Comparison of ENCODE assay signal across 24 cellular contexts in genomic region chr3:119541547-119541946, GRCh38. TPM values are rescaled to one million over a fixed set of nuclear protein-coding genes. Genes with fewer than 3 reads are reported as not detected.
"Had no signal": no experiment of that assay in that cellular context is flagged by ENCODE, and none has a peak within 500 bp of the region (broad histone marks: within the 10 kb centered on the region; RNA-seq: fewer than 3 reads in every experiment).

No MANE protein-coding gene starts in this region.

- H3K9me3 Mint-ChIP-seq: activated CD4-positive, alpha-beta memory T cell treated with anti-CD3 and anti-CD28 coated beads for 36 hours; activated naive CD8-positive, alpha-beta T cell treated with anti-CD3 and anti-CD28 coated beads, Interleukin-2, amount 10 ng/mL, durations not matched to agents 7 days and 5 days; central memory CD8-positive, alpha-beta T cell; naive thymus-derived CD8-positive, alpha-beta T cell had no signal

- H3K4me3 Mint-ChIP-seq: activated CD4-positive, alpha-beta memory T cell treated with anti-CD3 and anti-CD28 coated beads for 36 hours; activated naive CD8-positive, alpha-beta T cell treated with anti-CD3 and anti-CD28 coated beads, Interleukin-2, amount 10 ng/mL, durations not matched to agents 7 days and 5 days; central memory CD8-positive, alpha-beta T cell; naive thymus-derived CD8-positive, alpha-beta T cell; type B pancreatic cell had no signal

- H3K27me3 Mint-ChIP-seq: activated CD4-positive, alpha-beta memory T cell treated with anti-CD3 and anti-CD28 coated beads for 36 hours; activated naive CD8-positive, alpha-beta T cell treated with anti-CD3 and anti-CD28 coated beads, Interleukin-2, amount 10 ng/mL, durations not matched to agents 7 days and 5 days; central memory CD8-positive, alpha-beta T cell had no signal

- H3K4me1 ChIP-seq: esophagus muscularis mucosa, parathyroid adenoma, suprapubic skin had no signal

- H3K9me3 ChIP-seq: esophagus muscularis mucosa, neutrophil, suprapubic skin had no signal

- ATAC-seq: left lobe of liver; naive thymus-derived CD8-positive, alpha-beta T cell had no signal

- H2AFZ ChIP-seq: hepatocyte, parathyroid adenoma had no signal

- H3K4me3 ChIP-seq: coronary artery, esophagus muscularis mucosa, hepatocyte, suprapubic skin had no signal

- H3K4me1 Mint-ChIP-seq: central memory CD8-positive, alpha-beta T cell had no signal

- DNase-seq: activated CD4-positive, alpha-beta memory T cell treated with anti-CD3 and anti-CD28 coated beads for 36 hours; activated CD4-positive, alpha-beta T cell treated with anti-CD3 and anti-CD28 coated beads for 1 hour; activated CD8-positive, alpha-beta memory T cell treated with anti-CD3 and anti-CD28 coated beads, Interleukin-2, amount 50 U/mL, for 4 hours; activated gamma-delta T cell treated with Interleukin-2 at 50 U/mL for 16 hours; activated naive CD8-positive, alpha-beta T cell treated with anti-CD3 and anti-CD28 coated beads, Interleukin-2, amount 10 ng/mL, durations not matched to agents 7 days and 5 days; activated T-cell treated with anti-CD3 and anti-CD28 coated beads, Interleukin-2, amount 50 U/mL, for 48 hours; anterior cingulate cortex; brain microvascular endothelial cell; islet precursor cell; mammary epithelial cell; naive thymus-derived CD8-positive, alpha-beta T cell; retina; stimulated activated naive CD4-positive, alpha-beta T cell; T-helper 9 cell had no signal

- H3K36me3 ChIP-seq: brain microvascular endothelial cell, esophagus muscularis mucosa, neutrophil, suprapubic skin had no signal

- H3K4me2 ChIP-seq: hepatocyte had no signal

- H3K27me3 ChIP-seq: esophagus muscularis mucosa, hepatocyte, neutrophil, suprapubic skin had no signal

- H3K9ac ChIP-seq: parathyroid adenoma had no signal

- H3K27ac ChIP-seq: brain microvascular endothelial cell, coronary artery, esophagus muscularis mucosa, hepatocyte, neutrophil, parathyroid adenoma, suprapubic skin had no signal

- H3K36me3 Mint-ChIP-seq: activated CD4-positive, alpha-beta memory T cell treated with anti-CD3 and anti-CD28 coated beads for 36 hours; naive thymus-derived CD8-positive, alpha-beta T cell; type B pancreatic cell had no signal

- H3K27ac Mint-ChIP-seq: activated CD4-positive, alpha-beta memory T cell treated with anti-CD3 and anti-CD28 coated beads for 36 hours; activated naive CD8-positive, alpha-beta T cell treated with anti-CD3 and anti-CD28 coated beads, Interleukin-2, amount 10 ng/mL, durations not matched to agents 7 days and 5 days; naive thymus-derived CD8-positive, alpha-beta T cell; type B pancreatic cell had no signal

- H3K79me2 ChIP-seq: hepatocyte, parathyroid adenoma had no signal

RNA-seq across cellular contexts. Expression of gene CD80, which starts 17.9 kb away (rescaled TPM):
- total RNA-seq: glomerular endothelial cell, mammary epithelial cell, suprapubic skin had no signal
- polyA plus RNA-seq: hepatocyte; mammary epithelial cell; naive thymus-derived CD8-positive, alpha-beta T cell had no signal

RNA-seq across cellular contexts. Expression of gene PLA1A, which starts 56.1 kb away (rescaled TPM):
- total RNA-seq: mammary epithelial cell; naive thymus-derived CD8-positive, alpha-beta T cell had no signal
- polyA plus RNA-seq: mammary epithelial cell; naive thymus-derived CD8-positive, alpha-beta T cell had no signal
